24 cellular contexts compared by ENCODE assay signal in the genomic region with DNA sequence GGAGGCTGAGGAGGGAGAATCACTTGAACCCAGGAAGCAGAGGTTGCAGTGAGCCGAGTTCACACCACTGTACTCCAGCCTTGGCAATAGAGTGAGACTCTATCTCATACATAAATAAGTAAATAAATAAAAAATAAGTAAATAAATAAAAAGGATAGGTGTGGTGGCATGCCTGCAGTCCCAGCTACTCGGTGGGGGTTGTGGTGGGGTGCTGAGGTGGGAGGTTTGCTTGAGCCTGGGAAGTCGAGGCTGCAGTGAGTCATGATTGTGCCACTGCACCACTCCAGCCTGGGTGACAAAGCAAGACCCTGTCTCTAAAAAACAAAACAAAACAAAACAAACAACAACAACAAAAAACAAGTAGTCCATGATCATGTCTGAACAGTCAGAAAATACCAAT.
"Had no signal": no experiment of that assay in that cellular context is flagged by ENCODE, and none has a peak within 500 bp of the region (broad histone marks: within the 10 kb centered on the region; RNA-seq: fewer than 3 reads in every experiment).

No MANE protein-coding gene starts in this region.

- H3K36me3 Mint-ChIP-seq: activated CD8-positive, alpha-beta memory T cell treated with anti-CD3 and anti-CD28 coated beads, Interleukin-2, amount 10 ng/mL, durations not matched to agents 7 days and 5 days; activated naive CD4-positive, alpha-beta T cell treated with anti-CD3 and anti-CD28 coated beads, Interleukin-2, amount 50 U/mL, for 72 hours; brain had no signal

- H3K27ac Mint-ChIP-seq: activated CD8-positive, alpha-beta memory T cell treated with anti-CD3 and anti-CD28 coated beads, Interleukin-2, amount 10 ng/mL, durations not matched to agents 7 days and 5 days; activated naive CD8-positive, alpha-beta T cell treated with anti-CD3 and anti-CD28 coated beads, Interleukin-2, amount 50 U/mL, for 24 hours; brain had no signal

- H3K4me3 Mint-ChIP-seq: activated CD8-positive, alpha-beta memory T cell treated with anti-CD3 and anti-CD28 coated beads, Interleukin-2, amount 10 ng/mL, durations not matched to agents 7 days and 5 days; activated naive CD8-positive, alpha-beta T cell treated with anti-CD3 and anti-CD28 coated beads, Interleukin-2, amount 50 U/mL, for 24 hours; activated T-cell treated with anti-CD3 and anti-CD28 coated beads, Interleukin-2, amount 50 U/mL, for 4 hours; central memory CD8-positive, alpha-beta T cell had no signal

- H3K27ac ChIP-seq: SK-N-MC, WERI-Rb-1 had no signal

- H3K27me3 Mint-ChIP-seq: central memory CD8-positive, alpha-beta T cell had no signal

- H3K4me3 ChIP-seq: K562, SK-N-MC had no signal

- DNase-seq: activated CD4-positive, alpha-beta T cell treated with anti-CD3 and anti-CD28 coated beads for 4 hours; activated CD4-positive, alpha-beta T cell treated with anti-CD3 and anti-CD28 coated beads, Interleukin-2, amount 50 U/mL, for 48 hours; activated CD8-positive, alpha-beta memory T cell treated with anti-CD3 and anti-CD28 coated beads, Interleukin-2, amount 10 ng/mL, durations not matched to agents 7 days and 5 days; activated naive CD4-positive, alpha-beta T cell treated with Interleukin-2 at 50 U/mL for 16 hours; activated T-cell treated with anti-CD3 and anti-CD28 coated beads, Interleukin-2, amount 50 U/mL, for 4 hours; amniotic stem cell; Karpas-422; MM.1S; NCI-H1105 treated with DMSO at 0.1 percent for 48 hours; NCI-H146; NCI-H187 treated with DMSO at 0.1 percent for 48 hours; NCI-H2081 treated with DMSO at 0.1 percent for 48 hours; NCI-H446; NCI-H524; PC-3; T-helper 1 cell; WERI-Rb-1 had no signal

- H3K9me3 Mint-ChIP-seq: activated naive CD4-positive, alpha-beta T cell treated with anti-CD3 and anti-CD28 coated beads, Interleukin-2, amount 50 U/mL, for 72 hours; activated naive CD8-positive, alpha-beta T cell treated with anti-CD3 and anti-CD28 coated beads, Interleukin-2, amount 50 U/mL, for 24 hours; activated T-cell treated with anti-CD3 and anti-CD28 coated beads, Interleukin-2, amount 50 U/mL, for 4 hours; central memory CD8-positive, alpha-beta T cell had no signal

- ATAC-seq: activated CD4-positive, CD25-positive, alpha-beta regulatory T cell treated with anti-CD3 and anti-CD28 coated beads, Interleukin-2, amount 50 U/mL, for 24 hours; activated CD8-positive, alpha-beta memory T cell treated with anti-CD3 and anti-CD28 coated beads, Interleukin-2, amount 10 ng/mL, durations not matched to agents 7 days and 5 days; activated naive CD4-positive, alpha-beta T cell treated with anti-CD3 and anti-CD28 coated beads, Interleukin-2, amount 50 U/mL, for 72 hours; activated naive CD8-positive, alpha-beta T cell treated with anti-CD3 and anti-CD28 coated beads, Interleukin-2, amount 50 U/mL, for 24 hours; activated T-cell treated with anti-CD3 and anti-CD28 coated beads, Interleukin-2, amount 50 U/mL, for 4 hours; K562; PC-3 had no signal
